ENCODE assay signal across 8 cellular contexts in genomic region chr1:224498574-224499170, GRCh38.
A peak's percentile ranks its signal among the peaks of the same experiment; 100 is the strongest.
DNase-seq lines count a peak whose midpoint lies in the region; ATAC-seq and TF ChIP-seq lines count a peak whose summit lies in the region.

No MANE protein-coding gene starts in this region.

- H3K27ac ChIP-seq in muscle layer of duodenum (ENCODE audit: low read length): peak overlapping the region; percentile 12

- TF ChIP-seq CTCF in choroid plexus epithelial cell (conservative IDR thresholded peaks at IDR 0.05; ENCODE audit: low read depth, low read length): no peak

- ATAC-seq in GM18909 (IDR thresholded peaks at IDR 0.05; ENCODE audit: poor library complexity, unreplicated experiment): no peak

- H3K36me3 ChIP-seq in muscle layer of duodenum (ENCODE audit: control insufficient read depth in 1 of 2, insufficient read depth in 2 of 2, low read length in 2 of 2): no peaks in the 10 kb centered on the region

- peak; percentile 51 for DNase-seq in NOMO-1 treated with dmso at 0.1 percent for 144 hours (lab: John Stamatoyannopoulos, UW; ENCODE audit: unreplicated experiment)
- DNase-seq in NOMO-1 (lab: John Stamatoyannopoulos, UW; ENCODE audit: unreplicated experiment in 2 of 2): no peak
- peak; percentile 86 for DNase-seq in NCI-H226
- DNase-seq in choroid plexus epithelial cell (ENCODE audit: low read depth): peak; percentile 73
- DNase-seq in D341Med (ENCODE audit: low spot score): no peak
- DNase-seq in NCI-H2029 treated with DMSO at 0.1 percent for 48 hours (lab: John Stamatoyannopoulos, UW): no peak

- H3K9me3 ChIP-seq in muscle layer of duodenum (ENCODE audit: control insufficient read depth in 1 of 2, low read length in 2 of 2): peaks cover 0 to 7% of the 10 kb centered on the region in 2 donors

- peaks cover 19 to 28% of the 10 kb centered on the region in 2 donors for H3K4me1 ChIP-seq in muscle layer of duodenum (ENCODE audit: control insufficient read depth in 1 of 2, insufficient read depth in 2 of 2, low read length in 2 of 2)

- no peaks in the 10 kb centered on the region for H3K27me3 ChIP-seq in muscle layer of duodenum (ENCODE audit: low read depth, low read length)

- H3K4me3 ChIP-seq in choroid plexus epithelial cell (ENCODE audit: low read depth, low read length) (no peak overlapping the region), muscle layer of duodenum (ENCODE audit: low read depth in 1 of 2, low read length in 2 of 2) (no peak overlapping the region)

Comparison
In these comparisons a context has a peak if more than half of its experiments do, and no peak if none do; other contexts are left out.
1. DNase-seq: peak in NOMO-1 treated with dmso at 0.1 percent for 144 hours (single experiment), NCI-H226 (single experiment) and choroid plexus epithelial cell (single experiment); none in NOMO-1 (0 of 2), D341Med (single experiment) and NCI-H2029 treated with DMSO at 0.1 percent for 48 hours (single experiment).